Comparison of ENCODE assay signal across 1 cellular context in genomic region chr7:47147213-47147631, GRCh38.
TF ChIP-seq lines count a peak whose summit lies in the region.

No MANE protein-coding gene starts in this region.

TF ChIP-seq in HepG2, 621 proteins besides CTCF, POLR2A, EP300 and RAD21 (continued from another document):
- TF ChIP-seq, protein P1, sequence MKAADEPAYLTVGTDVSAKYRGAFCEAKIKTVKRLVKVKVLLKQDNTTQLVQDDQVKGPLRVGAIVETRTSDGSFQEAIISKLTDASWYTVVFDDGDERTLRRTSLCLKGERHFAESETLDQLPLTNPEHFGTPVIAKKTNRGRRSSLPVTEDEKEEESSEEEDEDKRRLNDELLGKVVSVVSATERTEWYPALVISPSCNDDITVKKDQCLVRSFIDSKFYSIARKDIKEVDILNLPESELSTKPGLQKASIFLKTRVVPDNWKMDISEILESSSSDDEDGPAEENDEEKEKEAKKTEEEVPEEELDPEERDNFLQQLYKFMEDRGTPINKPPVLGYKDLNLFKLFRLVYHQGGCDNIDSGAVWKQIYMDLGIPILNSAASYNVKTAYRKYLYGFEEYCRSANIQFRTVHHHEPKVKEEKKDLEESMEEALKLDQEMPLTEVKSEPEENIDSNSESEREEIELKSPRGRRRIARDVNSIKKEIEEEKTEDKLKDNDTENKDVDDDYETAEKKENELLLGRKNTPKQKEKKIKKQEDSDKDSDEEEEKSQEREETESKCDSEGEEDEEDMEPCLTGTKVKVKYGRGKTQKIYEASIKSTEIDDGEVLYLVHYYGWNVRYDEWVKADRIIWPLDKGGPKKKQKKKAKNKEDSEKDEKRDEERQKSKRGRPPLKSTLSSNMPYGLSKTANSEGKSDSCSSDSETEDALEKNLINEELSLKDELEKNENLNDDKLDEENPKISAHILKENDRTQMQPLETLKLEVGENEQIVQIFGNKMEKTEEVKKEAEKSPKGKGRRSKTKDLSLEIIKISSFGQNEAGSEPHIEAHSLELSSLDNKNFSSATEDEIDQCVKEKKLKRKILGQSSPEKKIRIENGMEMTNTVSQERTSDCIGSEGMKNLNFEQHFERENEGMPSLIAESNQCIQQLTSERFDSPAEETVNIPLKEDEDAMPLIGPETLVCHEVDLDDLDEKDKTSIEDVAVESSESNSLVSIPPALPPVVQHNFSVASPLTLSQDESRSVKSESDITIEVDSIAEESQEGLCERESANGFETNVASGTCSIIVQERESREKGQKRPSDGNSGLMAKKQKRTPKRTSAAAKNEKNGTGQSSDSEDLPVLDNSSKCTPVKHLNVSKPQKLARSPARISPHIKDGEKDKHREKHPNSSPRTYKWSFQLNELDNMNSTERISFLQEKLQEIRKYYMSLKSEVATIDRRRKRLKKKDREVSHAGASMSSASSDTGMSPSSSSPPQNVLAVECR (CRISPR knock-in tag; IDR thresholded peaks at IDR 0.05; ENCODE audit: borderline replicate concordance) = peak; percentile 20; the same call in 1 of the 2 replicates
- TF ChIP-seq HDAC2 (CRISPR knock-in tag; IDR thresholded peaks at IDR 0.05) (peak; percentile 46; the same call in 1 of the 2 replicates), NFKBIZ (CRISPR knock-in tag; IDR thresholded peaks at IDR 0.05) (peak; percentile 82; the same call in 1 of the 2 replicates), FOXA1 (IDR thresholded peaks at IDR 0.05) (no peak), FOXA1 (CRISPR knock-in tag; IDR thresholded peaks at IDR 0.05) (peak; percentile 74), FOXA3 (CRISPR knock-in tag; IDR thresholded peaks at IDR 0.05) (peak; percentile 87), ATF2 (CRISPR knock-in tag; IDR thresholded peaks at IDR 0.05) (0 out of 2 replicates have a peak, but pooled peaks have one; percentile 40), MIER3 (CRISPR knock-in tag; IDR thresholded peaks at IDR 0.05; ENCODE audit: borderline replicate concordance) (0 out of 2 replicates have a peak, but pooled peaks have one; percentile 32), TCF7L2 (IDR thresholded peaks at IDR 0.05; ENCODE audit: low read depth, low read length) (no peak), ZNF12 (CRISPR knock-in tag; IDR thresholded peaks at IDR 0.05) (0 out of 2 replicates have a peak, but pooled peaks have one; percentile 45), PAXIP1 (CRISPR knock-in tag; conservative IDR thresholded peaks at IDR 0.05) (peak; percentile 69), ZNF615 (CRISPR knock-in tag; IDR thresholded peaks at IDR 0.05; ENCODE audit: borderline replicate concordance) (no peak), ZIK1 (CRISPR knock-in tag; IDR thresholded peaks at IDR 0.05; ENCODE audit: borderline replicate concordance, low read depth) (no peak), DR1 (CRISPR knock-in tag; IDR thresholded peaks at IDR 0.05) (no peak), TARDBP (CRISPR knock-in tag; IDR thresholded peaks at IDR 0.05) (0 out of 2 replicates have a peak, but pooled peaks have one; percentile 46), RFXANK (CRISPR knock-in tag; IDR thresholded peaks at IDR 0.05) (no peak)
